In genomic region chr20:6744805-6745204, GRCh38 we compare ENCODE assay signal across 23 cellular contexts. TPM values are rescaled to one million over a fixed set of nuclear protein-coding genes. Genes with fewer than 3 reads are reported as not detected.
"Had no signal": no experiment of that assay in that cellular context is flagged by ENCODE, and none has a peak within 500 bp of the region (broad histone marks: within the 10 kb centered on the region; RNA-seq: fewer than 3 reads in every experiment).

No MANE protein-coding gene starts in this region.

- H3K9me3 Mint-ChIP-seq: natural killer cell; stimulated activated naive B cell treated with anti-CD40 and anti-IgM and Interleukin-4, amounts not matched to agents 10 μg/mL and 1 μg/mL and 100 μg/mL, for 72 hours had no signal

- H3K4me3 ChIP-seq: esophagus squamous epithelium, ovary, thoracic aorta, upper lobe of right lung had no signal

- ATAC-seq: activated CD8-positive, alpha-beta T cell treated with anti-CD3 and anti-CD28 coated beads for 36 hours; activated T-helper 17 cell treated with anti-CD3 and anti-CD28 coated beads, Interleukin-2, amount 50 U/mL, for 72 hours; foreskin keratinocyte; left ventricle myocardium superior; natural killer cell; sciatic nerve; stimulated activated naive B cell treated with anti-CD40 and anti-IgM and Interleukin-4, amounts not matched to agents 10 μg/mL and 1 μg/mL and 100 μg/mL, for 72 hours had no signal

- H3K9me3 ChIP-seq: esophagus squamous epithelium, ovary, thoracic aorta, upper lobe of right lung had no signal

- H3K27me3 ChIP-seq: brain microvascular endothelial cell, esophagus squamous epithelium, foreskin keratinocyte, ovary, upper lobe of right lung had no signal

- H3K4me1 ChIP-seq: esophagus squamous epithelium, foreskin keratinocyte, upper lobe of right lung had no signal

- H3K4me1 Mint-ChIP-seq: activated CD4-positive, alpha-beta T cell treated with anti-CD3 and anti-CD28 coated beads, Interleukin-2, amount 10 ng/mL, durations not matched to agents 24 days and 14 days; activated T-helper 17 cell treated with anti-CD3 and anti-CD28 coated beads, Interleukin-2, amount 50 U/mL, for 72 hours; central memory CD8-positive, alpha-beta T cell; natural killer cell; stimulated activated naive B cell treated with anti-CD40 and anti-IgM and Interleukin-4, amounts not matched to agents 10 μg/mL and 1 μg/mL and 100 μg/mL, for 72 hours had no signal

- H3K27me3 Mint-ChIP-seq: activated CD4-positive, alpha-beta T cell treated with anti-CD3 and anti-CD28 coated beads, Interleukin-2, amount 10 ng/mL, durations not matched to agents 24 days and 14 days; activated CD8-positive, alpha-beta T cell treated with anti-CD3 and anti-CD28 coated beads for 36 hours; activated T-helper 17 cell treated with anti-CD3 and anti-CD28 coated beads, Interleukin-2, amount 50 U/mL, for 72 hours; central memory CD8-positive, alpha-beta T cell had no signal

- H3K36me3 ChIP-seq: brain microvascular endothelial cell, esophagus squamous epithelium, ovary, thoracic aorta, upper lobe of right lung had no signal

- H3K4me3 Mint-ChIP-seq: activated CD4-positive, alpha-beta T cell treated with anti-CD3 and anti-CD28 coated beads, Interleukin-2, amount 10 ng/mL, durations not matched to agents 24 days and 14 days; activated CD8-positive, alpha-beta T cell treated with anti-CD3 and anti-CD28 coated beads for 36 hours; activated T-helper 17 cell treated with anti-CD3 and anti-CD28 coated beads, Interleukin-2, amount 50 U/mL, for 72 hours; central memory CD8-positive, alpha-beta T cell; natural killer cell; stimulated activated naive B cell treated with anti-CD40 and anti-IgM and Interleukin-4, amounts not matched to agents 10 μg/mL and 1 μg/mL and 100 μg/mL, for 72 hours had no signal

- H3K27ac Mint-ChIP-seq: activated CD4-positive, alpha-beta T cell treated with anti-CD3 and anti-CD28 coated beads, Interleukin-2, amount 10 ng/mL, durations not matched to agents 24 days and 14 days; activated CD8-positive, alpha-beta T cell treated with anti-CD3 and anti-CD28 coated beads for 36 hours; activated T-helper 17 cell treated with anti-CD3 and anti-CD28 coated beads, Interleukin-2, amount 50 U/mL, for 72 hours; natural killer cell; stimulated activated naive B cell treated with anti-CD40 and anti-IgM and Interleukin-4, amounts not matched to agents 10 μg/mL and 1 μg/mL and 100 μg/mL, for 72 hours had no signal

- DNase-seq: activated CD4-positive, alpha-beta T cell treated with anti-CD3 and anti-CD28 coated beads, Interleukin-2, amount 10 ng/mL, durations not matched to agents 24 days and 14 days; activated CD8-positive, alpha-beta T cell treated with anti-CD3 and anti-CD28 coated beads for 36 hours; activated naive CD4-positive, alpha-beta T cell treated with Interleukin-2 at 50 U/mL for 16 hours; activated T-cell treated with anti-CD3 and anti-CD28 coated beads, Interleukin-2, amount 50 U/mL, for 1 hour; aorta; brain microvascular endothelial cell; cortex of kidney; effector CD8-positive, alpha-beta T cell; esophagus squamous epithelium; foreskin keratinocyte; kidney glomerular epithelial cell; left ventricle myocardium superior; mesendoderm; natural killer cell; ovary; stimulated activated naive B cell treated with anti-CD40 and anti-IgM and Interleukin-4, amounts not matched to agents 10 μg/mL and 1 μg/mL and 100 μg/mL, for 72 hours; T1000; upper lobe of right lung had no signal

- H3K36me3 Mint-ChIP-seq: natural killer cell; stimulated activated naive B cell treated with anti-CD40 and anti-IgM and Interleukin-4, amounts not matched to agents 10 μg/mL and 1 μg/mL and 100 μg/mL, for 72 hours had no signal

- H3K27ac ChIP-seq: brain microvascular endothelial cell, esophagus squamous epithelium, foreskin keratinocyte, ovary, thoracic aorta, upper lobe of right lung had no signal

RNA-seq across cellular contexts. Expression of gene BMP2, which starts 22.7 kb away (rescaled TPM):
- total RNA-seq: activated CD8-positive, alpha-beta T cell treated with anti-CD3 and anti-CD28 coated beads for 36 hours; activated T-helper 17 cell treated with anti-CD3 and anti-CD28 coated beads, Interleukin-2, amount 50 U/mL, for 72 hours; T-helper 1 cell treated with Interleukin-12 subunit alpha and Interleukin-12 subunit beta and Interleukin-4 antibody, amounts not matched to agents 30 ng/mL and 1 ng/mL, for 36 hours had no signal
